In the genomic region with DNA sequence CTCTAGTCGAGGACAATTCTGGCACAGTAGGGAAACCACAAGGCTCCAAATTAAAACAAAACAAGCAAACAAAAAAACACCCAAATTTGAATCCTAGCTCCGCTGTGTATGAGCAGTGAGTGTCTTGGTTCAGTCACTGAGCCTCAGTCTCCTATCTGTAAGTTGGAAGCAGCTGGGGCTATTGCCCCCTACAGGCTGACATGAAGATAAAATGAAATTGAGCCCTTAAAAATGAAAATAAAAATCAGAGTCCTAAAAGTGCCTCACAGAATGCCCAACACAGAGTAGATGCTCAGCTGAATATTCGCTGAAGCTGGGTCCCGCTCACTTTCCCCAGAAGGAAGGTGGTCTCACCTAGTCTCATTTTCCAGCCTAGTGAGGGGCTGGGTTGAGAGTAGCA, we compare ENCODE assay signal across 1 cellular context.
TF ChIP-seq lines count a peak whose summit lies in the region.

No MANE protein-coding gene starts in this region.

TF ChIP-seq in GM23338, 12 proteins besides CTCF, POLR2A, EP300 and RAD21 (continued from another document):
- TF ChIP-seq, protein P1, sequence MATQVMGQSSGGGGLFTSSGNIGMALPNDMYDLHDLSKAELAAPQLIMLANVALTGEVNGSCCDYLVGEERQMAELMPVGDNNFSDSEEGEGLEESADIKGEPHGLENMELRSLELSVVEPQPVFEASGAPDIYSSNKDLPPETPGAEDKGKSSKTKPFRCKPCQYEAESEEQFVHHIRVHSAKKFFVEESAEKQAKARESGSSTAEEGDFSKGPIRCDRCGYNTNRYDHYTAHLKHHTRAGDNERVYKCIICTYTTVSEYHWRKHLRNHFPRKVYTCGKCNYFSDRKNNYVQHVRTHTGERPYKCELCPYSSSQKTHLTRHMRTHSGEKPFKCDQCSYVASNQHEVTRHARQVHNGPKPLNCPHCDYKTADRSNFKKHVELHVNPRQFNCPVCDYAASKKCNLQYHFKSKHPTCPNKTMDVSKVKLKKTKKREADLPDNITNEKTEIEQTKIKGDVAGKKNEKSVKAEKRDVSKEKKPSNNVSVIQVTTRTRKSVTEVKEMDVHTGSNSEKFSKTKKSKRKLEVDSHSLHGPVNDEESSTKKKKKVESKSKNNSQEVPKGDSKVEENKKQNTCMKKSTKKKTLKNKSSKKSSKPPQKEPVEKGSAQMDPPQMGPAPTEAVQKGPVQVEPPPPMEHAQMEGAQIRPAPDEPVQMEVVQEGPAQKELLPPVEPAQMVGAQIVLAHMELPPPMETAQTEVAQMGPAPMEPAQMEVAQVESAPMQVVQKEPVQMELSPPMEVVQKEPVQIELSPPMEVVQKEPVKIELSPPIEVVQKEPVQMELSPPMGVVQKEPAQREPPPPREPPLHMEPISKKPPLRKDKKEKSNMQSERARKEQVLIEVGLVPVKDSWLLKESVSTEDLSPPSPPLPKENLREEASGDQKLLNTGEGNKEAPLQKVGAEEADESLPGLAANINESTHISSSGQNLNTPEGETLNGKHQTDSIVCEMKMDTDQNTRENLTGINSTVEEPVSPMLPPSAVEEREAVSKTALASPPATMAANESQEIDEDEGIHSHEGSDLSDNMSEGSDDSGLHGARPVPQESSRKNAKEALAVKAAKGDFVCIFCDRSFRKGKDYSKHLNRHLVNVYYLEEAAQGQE (IDR thresholded peaks at IDR 0.05; ENCODE audit: unreplicated experiment), result no peak
- TF ChIP-seq ZNF331 (CRISPR knock-in tag; IDR thresholded peaks at IDR 0.05; ENCODE audit: low read depth) (no peak), ETS1 (IDR thresholded peaks at IDR 0.05) (no peak), POLR2AphosphoS5 (IDR thresholded peaks at IDR 0.05; ENCODE audit: low read depth) (no peak)
